ENCODE assay signal across 10 cellular contexts in genomic region chr1:159171688-159172501, GRCh38. TPM values are rescaled to one million over a fixed set of nuclear protein-coding genes. Genes with fewer than 3 reads are reported as not detected.
DNase-seq lines count a peak whose midpoint lies in the region; ATAC-seq and TF ChIP-seq lines count a peak whose summit lies in the region.
"Had no signal": no experiment of that assay in that cellular context is flagged by ENCODE, and none has a peak within 500 bp of the region (broad histone marks: within the 10 kb centered on the region; RNA-seq: fewer than 3 reads in every experiment).

No MANE protein-coding gene starts in this region.

- H3K4me2 ChIP-seq in SK-N-SH: peak overlapping the region; percentile 73

- H3K4me1 ChIP-seq in SK-N-SH (ENCODE audit: control insufficient read depth in 1 of 2, insufficient read depth in 2 of 2, low read depth in 1 of 2, low read length in 1 of 2) (peaks cover 0 to 11% of the 10 kb centered on the region in 2 experiments; a peak in 1 of 4 replicates), heart right ventricle (peaks cover 0 to 15% (median 7%) of the 10 kb centered on the region in 9 donors), rectal smooth muscle tissue (ENCODE audit: control insufficient read depth, insufficient read depth, low read length) (no peaks in the 10 kb centered on the region)

- CTCF ChIA-PET in SK-N-SH (lab: Yijun Ruan, JAX): interaction anchor here (2.3 to 20.8 kb wide), 3 partner anchors 10 to 35 kb away, joined by 7 to 660 read pairs (median 9); partner anchors contain the start of gene ACKR1

- in situ Hi-C loops in G401 (cut with HindIII; ENCODE audit: low sequenced_read_pairs): no loop called here

- no peaks in the 10 kb centered on the region for H3K9me2 ChIP-seq in SK-N-SH

- no peaks in the 10 kb centered on the region for H4K20me1 ChIP-seq in SK-N-SH (ENCODE audit: insufficient read depth)

- ATAC-seq in heart right ventricle (peak in 2 of 8 donors; percentile 10 to 45), HG02981 (IDR thresholded peaks at IDR 0.05; ENCODE audit: unreplicated experiment) (no peak), HG02870 (IDR thresholded peaks at IDR 0.05; ENCODE audit: unreplicated experiment) (no peak), HG03342 (IDR thresholded peaks at IDR 0.05; ENCODE audit: unreplicated experiment) (no peak)

- no peaks in the 10 kb centered on the region for H3K36me3 ChIP-seq in SK-N-SH (replicated peaks in 1 of 2; ENCODE audit: control insufficient read depth in 1 of 2, insufficient read depth in 2 of 2, low read length in 1 of 2)
- no peaks in the 10 kb centered on the region for H3K36me3 ChIP-seq in heart right ventricle
- no peaks in the 10 kb centered on the region for H3K36me3 ChIP-seq in rectal smooth muscle tissue (ENCODE audit: control insufficient read depth, insufficient read depth, low read length)

- H3K9ac ChIP-seq in SK-N-SH: no peak overlapping the region
- no peak overlapping the region for H3K9ac ChIP-seq in rectal smooth muscle tissue (ENCODE audit: low read length)

- H3K27me3 ChIP-seq in SK-N-SH (ENCODE audit: insufficient read depth) (peaks cover 48% of the 10 kb centered on the region), heart right ventricle (peaks cover 13 to 85% (median 66%) of the 10 kb centered on the region in 7 donors), rectal smooth muscle tissue (ENCODE audit: control insufficient read depth, insufficient read depth, low read length) (peaks cover 10% of the 10 kb centered on the region)

- peak overlapping the region; percentile 35 to 61 for H3K4me3 ChIP-seq in SK-N-SH (ENCODE audit: low read depth in 2 of 2, low read length in 1 of 2)
- peak overlapping the region; percentile 9 to 40 (median 24) for H3K4me3 ChIP-seq in heart right ventricle
- peak overlapping the region; percentile 54 for H3K4me3 ChIP-seq in rectal smooth muscle tissue (ENCODE audit: low read length)

- intact Hi-C loops in heart right ventricle (cut with DNase I): loop anchor here in 1 of 10 donors (5.0 kb wide), 1 partner anchor 35 kb away; no protein-coding TSS in a partner anchor

- H3F3A ChIP-seq in SK-N-SH (replicated peaks; ENCODE audit: insufficient read depth): no peaks in the 10 kb centered on the region

- TF ChIP-seq CTCF in SK-N-SH (IDR thresholded peaks at IDR 0.05) (no peak), heart right ventricle (IDR thresholded peaks at IDR 0.05) (no peak)

- H3K9me3 ChIP-seq in SK-N-SH (no peaks in the 10 kb centered on the region), heart right ventricle (no peaks in the 10 kb centered on the region)

- POLR2A ChIA-PET in SK-N-SH (lab: Yijun Ruan, JAX): interaction anchor here (1.5 kb wide), 1 partner anchor 8 kb away, joined by 3 read pairs; no protein-coding TSS in a partner anchor

- H3K79me2 ChIP-seq in SK-N-SH (ENCODE audit: insufficient read depth): no peaks in the 10 kb centered on the region

- no peak overlapping the region for H2AFZ ChIP-seq in SK-N-SH (ENCODE audit: low read depth)

- DNase-seq in G401 (ENCODE audit: low spot score) (peak; percentile 77), SK-N-SH (no peak), heart right ventricle (peak in 1 of 2 donors; percentile 11), epidermal melanocyte (ENCODE audit: insufficient read length, low spot score) (no peak)
- DNase-seq: activated naive CD8-positive, alpha-beta T cell treated with anti-CD3 and anti-CD28 coated beads, Interleukin-2, amount 10 ng/mL, durations not matched to agents 7 days and 5 days; GDM1 had no signal

- WGBS in SK-N-SH (ENCODE audit: low lambda C conversion rate): 2% methylated on average over 16 of the region's 49 CpGs
- 1 to 3% methylated on average over 47 to 49 of the region's 49 CpGs for WGBS in heart right ventricle, 2 donors

- TF ChIP-seq EP300 in SK-N-SH (IDR thresholded peaks at IDR 0.05; ENCODE audit: borderline replicate concordance in 1 of 2, low read depth in 1 of 2, low read length in 1 of 2): no peak

- TF ChIP-seq RAD21 in SK-N-SH (IDR thresholded peaks at IDR 0.05; ENCODE audit: low read length): no peak

- H3K27ac ChIP-seq in SK-N-SH (ENCODE audit: low read depth in 2 of 2, low read length in 1 of 2): peak overlapping the region in 1 of 2 experiments; percentile 19; a peak in 1 of 4 replicates
- no peak overlapping the region for H3K27ac ChIP-seq in heart right ventricle
- H3K27ac ChIP-seq in rectal smooth muscle tissue (ENCODE audit: low read depth, low read length): no peak overlapping the region

TF ChIP-seq in SK-N-SH, 30 proteins besides CTCF, POLR2A, EP300 and RAD21:
- TF ChIP-seq MXI1 (IDR thresholded peaks at IDR 0.05; ENCODE audit: low read depth, low read length) (peak; percentile 55; the same call in 1 of the 2 replicates), ZBTB33 (IDR thresholded peaks at IDR 0.05; ENCODE audit: borderline replicate concordance, low read depth) (no peak)

RNA-seq across cellular contexts. Expression of gene CADM3, which starts 0.5 kb away (rescaled TPM):
- not detected in 2 replicates for total RNA-seq in G401 (2014; rRNA removed; shearing (Covaris generic))
- polyA plus RNA-seq in SK-N-SH (2012; rRNA removed) (0.78 and 0.94 TPM in 2 replicates), heart right ventricle (1 to 10 TPM; 2.9 to 4.3 TPM)
- 0.41 and 0.75 TPM in 2 replicates for polyA plus RNA-seq in SK-N-SH (2012; cell fraction: cytosol; rRNA removed)
- polyA plus RNA-seq in SK-N-SH (2012; cell fraction: nucleus; rRNA removed): 0.49 and 0.56 TPM in 2 replicates
- total RNA-seq in heart right ventricle: 1 to 10 TPM in 7 of 10 donors, under 1 TPM in 3; 0.81 to 3.6 (median 1.9) TPM
- total RNA-seq: activated naive CD8-positive, alpha-beta T cell treated with anti-CD3 and anti-CD28 coated beads, Interleukin-2, amount 10 ng/mL, durations not matched to agents 7 days and 5 days had no signal

RNA-seq across cellular contexts. Expression of gene ACKR1, which starts 32.8 kb away (rescaled TPM):
- not detected in 2 replicates for total RNA-seq in G401 (2014; rRNA removed; shearing (Covaris generic))
- polyA plus RNA-seq in SK-N-SH (2012; rRNA removed) (0.02 TPM in 1 of 2 replicates, not detected in the other), heart right ventricle (10 to 100 TPM; 25.9 to 45.6 TPM)
- 0.05 TPM in 1 of 2 replicates, not detected in the other for polyA plus RNA-seq in SK-N-SH (2012; cell fraction: cytosol; rRNA removed)
- 0.06 and 0.18 TPM in 2 replicates for polyA plus RNA-seq in SK-N-SH (2012; cell fraction: nucleus; rRNA removed)
- 10 to 100 TPM in 7 of 10 donors, 1 to 10 TPM in 3; 5.0 to 31.4 (median 11.8) TPM for total RNA-seq in heart right ventricle
- total RNA-seq: activated naive CD8-positive, alpha-beta T cell treated with anti-CD3 and anti-CD28 coated beads, Interleukin-2, amount 10 ng/mL, durations not matched to agents 7 days and 5 days had no signal
